Comparison of ENCODE assay signal across 8 cellular contexts in the genomic region with DNA sequence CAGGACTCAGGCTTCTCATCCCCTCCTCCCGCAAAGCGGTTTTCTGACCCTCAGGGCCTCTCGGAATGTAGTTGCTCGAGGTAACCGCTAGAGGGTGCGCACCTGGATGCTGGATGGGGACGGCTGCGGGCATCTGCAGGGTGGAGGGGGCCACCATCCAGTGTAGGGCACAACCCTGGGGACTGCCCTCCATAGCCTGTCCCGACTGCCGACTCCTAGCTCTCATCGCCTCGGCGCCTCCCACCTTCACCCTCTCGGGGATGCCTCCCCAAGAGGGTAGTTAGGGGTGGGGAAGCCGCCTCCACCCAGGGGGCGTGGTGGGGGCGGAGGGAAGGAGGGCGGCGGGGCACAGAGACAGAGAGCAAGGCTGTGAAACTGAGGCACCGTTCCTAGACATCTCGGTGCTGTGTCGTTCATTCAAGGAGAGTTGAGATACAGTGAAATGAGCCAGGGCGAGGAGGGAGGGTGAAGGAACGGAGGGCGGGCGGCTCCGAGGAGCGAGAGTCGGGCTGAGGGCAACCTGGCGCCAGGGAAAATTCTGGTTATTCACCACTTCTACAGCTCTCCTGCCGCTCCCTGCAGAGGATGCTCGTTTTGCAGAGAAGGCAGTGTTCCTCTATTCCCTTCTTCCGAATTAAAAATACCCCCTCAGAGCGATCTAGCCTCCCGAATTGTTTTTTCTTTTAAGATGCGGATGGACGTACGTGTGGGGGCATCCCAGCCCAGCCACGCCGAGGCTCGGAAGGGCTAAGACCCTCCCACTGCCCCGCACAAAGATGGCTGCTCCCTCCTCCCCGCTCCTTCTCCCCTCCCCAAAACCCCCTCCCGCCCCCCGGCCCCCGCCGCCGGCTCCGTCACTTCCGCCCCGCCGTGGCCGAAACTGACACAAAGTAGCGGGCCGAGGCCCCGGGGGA. TPM values are rescaled to one million over a fixed set of nuclear protein-coding genes. Genes with fewer than 3 reads are reported as not detected.
DNase-seq lines count a peak whose midpoint lies in the region; ATAC-seq and TF ChIP-seq lines count a peak whose summit lies in the region.

A gene with protein sequence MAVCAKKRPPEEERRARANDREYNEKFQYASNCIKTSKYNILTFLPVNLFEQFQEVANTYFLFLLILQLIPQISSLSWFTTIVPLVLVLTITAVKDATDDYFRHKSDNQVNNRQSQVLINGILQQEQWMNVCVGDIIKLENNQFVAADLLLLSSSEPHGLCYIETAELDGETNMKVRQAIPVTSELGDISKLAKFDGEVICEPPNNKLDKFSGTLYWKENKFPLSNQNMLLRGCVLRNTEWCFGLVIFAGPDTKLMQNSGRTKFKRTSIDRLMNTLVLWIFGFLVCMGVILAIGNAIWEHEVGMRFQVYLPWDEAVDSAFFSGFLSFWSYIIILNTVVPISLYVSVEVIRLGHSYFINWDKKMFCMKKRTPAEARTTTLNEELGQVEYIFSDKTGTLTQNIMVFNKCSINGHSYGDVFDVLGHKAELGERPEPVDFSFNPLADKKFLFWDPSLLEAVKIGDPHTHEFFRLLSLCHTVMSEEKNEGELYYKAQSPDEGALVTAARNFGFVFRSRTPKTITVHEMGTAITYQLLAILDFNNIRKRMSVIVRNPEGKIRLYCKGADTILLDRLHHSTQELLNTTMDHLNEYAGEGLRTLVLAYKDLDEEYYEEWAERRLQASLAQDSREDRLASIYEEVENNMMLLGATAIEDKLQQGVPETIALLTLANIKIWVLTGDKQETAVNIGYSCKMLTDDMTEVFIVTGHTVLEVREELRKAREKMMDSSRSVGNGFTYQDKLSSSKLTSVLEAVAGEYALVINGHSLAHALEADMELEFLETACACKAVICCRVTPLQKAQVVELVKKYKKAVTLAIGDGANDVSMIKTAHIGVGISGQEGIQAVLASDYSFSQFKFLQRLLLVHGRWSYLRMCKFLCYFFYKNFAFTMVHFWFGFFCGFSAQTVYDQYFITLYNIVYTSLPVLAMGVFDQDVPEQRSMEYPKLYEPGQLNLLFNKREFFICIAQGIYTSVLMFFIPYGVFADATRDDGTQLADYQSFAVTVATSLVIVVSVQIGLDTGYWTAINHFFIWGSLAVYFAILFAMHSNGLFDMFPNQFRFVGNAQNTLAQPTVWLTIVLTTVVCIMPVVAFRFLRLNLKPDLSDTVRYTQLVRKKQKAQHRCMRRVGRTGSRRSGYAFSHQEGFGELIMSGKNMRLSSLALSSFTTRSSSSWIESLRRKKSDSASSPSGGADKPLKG (plus strand): TSS at position 857 of the 914 bp plus-strand sequence. CDS start 2,617 bp downstream, outside the sequence.

- no peaks in the 10 kb centered on the region for H3K9me3 Mint-ChIP-seq in activated CD4-positive, alpha-beta T cell treated with anti-CD3 and anti-CD28 coated beads, Interleukin-2, amount 10 ng/mL, durations not matched to agents 7 days and 5 days

- peaks cover 40% of the 10 kb centered on the region for H3K4me1 Mint-ChIP-seq in activated CD4-positive, alpha-beta T cell treated with anti-CD3 and anti-CD28 coated beads, Interleukin-2, amount 10 ng/mL, durations not matched to agents 7 days and 5 days

- H3K27ac Mint-ChIP-seq in activated CD4-positive, alpha-beta T cell treated with anti-CD3 and anti-CD28 coated beads, Interleukin-2, amount 10 ng/mL, durations not matched to agents 7 days and 5 days: peak within 1 kb of the TSS; percentile 91

- no peaks in the 10 kb centered on the region for H3K36me3 ChIP-seq in ES-I3 (ENCODE audit: insufficient read depth, low read length)

- no peaks in the 10 kb centered on the region for H3K9me3 ChIP-seq in ES-I3 (ENCODE audit: control insufficient read depth, insufficient read depth, low read length)

- ATAC-seq in HG03196 (IDR thresholded peaks at IDR 0.05; ENCODE audit: unreplicated experiment) (peak; percentile 42), left lobe of liver (peak; percentile 72), HG02763 (IDR thresholded peaks at IDR 0.05; ENCODE audit: unreplicated experiment) (no peak)

- peak within 1 kb of the TSS; percentile 93 for H3K4me3 Mint-ChIP-seq in activated CD4-positive, alpha-beta T cell treated with anti-CD3 and anti-CD28 coated beads, Interleukin-2, amount 10 ng/mL, durations not matched to agents 7 days and 5 days

- H3K4me1 ChIP-seq in ES-I3 (ENCODE audit: insufficient read depth, low read length): peaks cover 25% of the 10 kb centered on the region

- peak within 1 kb of the TSS; percentile 84 for H3K4me3 ChIP-seq in coronary artery

- CTCF ChIA-PET in activated CD4-positive, alpha-beta T cell treated with anti-CD3 and anti-CD28 coated beads, Interleukin-2, amount 10 ng/mL, durations not matched to agents 7 days and 5 days (lab: Charles Lee): interaction anchor here (0.7 to 5.5 kb wide), 7 partner anchors 10 to 550 kb away, joined by 3 to 71 read pairs (median 3); a partner anchor contains a TSS

- peaks cover 10% of the 10 kb centered on the region for H3K36me3 Mint-ChIP-seq in activated CD4-positive, alpha-beta T cell treated with anti-CD3 and anti-CD28 coated beads, Interleukin-2, amount 10 ng/mL, durations not matched to agents 7 days and 5 days (ENCODE audit: low read depth)

- POLR2A ChIA-PET in activated CD4-positive, alpha-beta T cell treated with anti-CD3 and anti-CD28 coated beads, Interleukin-2, amount 10 ng/mL, durations not matched to agents 7 days and 5 days (lab: Charles Lee): no interaction called here

- peak; percentile 79 for DNase-seq in NCI-H510A treated with DMSO at 0.1 percent for 48 hours (lab: John Stamatoyannopoulos, UW)
- DNase-seq in activated CD4-positive, alpha-beta T cell treated with anti-CD3 and anti-CD28 coated beads, Interleukin-2, amount 10 ng/mL, durations not matched to agents 7 days and 5 days: peak; percentile 85
- peak; percentile 88 for DNase-seq in coronary artery (ENCODE audit: low spot score)
- peak; percentile 69 for DNase-seq in left lobe of liver (ENCODE audit: low spot score)
- peak; percentile 83 to 84 for DNase-seq in stimulated activated CD4-positive, alpha-beta T cell treated with anti-CD3 and anti-CD28 coated beads, Interleukin-2, amount 100 ng/mL, for 24 hours

- peak within 1 kb of the TSS; percentile 82 for H3K9ac ChIP-seq in ES-I3 (ENCODE audit: low read depth, low read length)

- TF ChIP-seq CTCF in coronary artery (IDR thresholded peaks at IDR 0.05): peak; percentile 92

- peaks cover 19% of the 10 kb centered on the region for H3K27me3 Mint-ChIP-seq in activated CD4-positive, alpha-beta T cell treated with anti-CD3 and anti-CD28 coated beads, Interleukin-2, amount 10 ng/mL, durations not matched to agents 7 days and 5 days

- peak within 1 kb of the TSS; percentile 98 to 100 for H3K27ac ChIP-seq in coronary artery

RNA-seq across cellular contexts. Expression of the gene that starts here (rescaled TPM):
- total RNA-seq in activated CD4-positive, alpha-beta T cell treated with anti-CD3 and anti-CD28 coated beads, Interleukin-2, amount 10 ng/mL, durations not matched to agents 7 days and 5 days: 100 to 1,000 TPM; 135 to 138 TPM
- 4.4 TPM for total RNA-seq in left lobe of liver

Comparison
In these comparisons a context has a peak if more than half of its experiments do, and no peak if none do; other contexts are left out.
1. RNA of the gene that starts here (total RNA-seq): 135 to 138 TPM in activated CD4-positive, alpha-beta T cell treated with anti-CD3 and anti-CD28 coated beads, Interleukin-2, amount 10 ng/mL, durations not matched to agents 7 days and 5 days; 4.4 TPM in left lobe of liver (single experiment); every median in the first group is over 10 times any median in the second.
2. Peak in every context shown above with its lines, with median percentiles within 50 percentile points of each other: DNase-seq.